Comparison of ENCODE assay signal across 8 cellular contexts in genomic region chr11:68838572-68838964, GRCh38. TPM values are rescaled to one million over a fixed set of nuclear protein-coding genes. Genes with fewer than 3 reads are reported as not detected.
DNase-seq lines count a peak whose midpoint lies in the region; ATAC-seq and TF ChIP-seq lines count a peak whose summit lies in the region.

No MANE protein-coding gene starts in this region.

- TF ChIP-seq CTCF in SK-N-SH (IDR thresholded peaks at IDR 0.05) (no peak), dorsolateral prefrontal cortex (IDR thresholded peaks at IDR 0.05 in 54 of 56, conservative IDR thresholded peaks at IDR 0.05 in 2 of 56; ENCODE audit: low read depth in 1 of 56, partially characterized antibody in 56 of 56) (no peak), neural progenitor cell (IDR thresholded peaks at IDR 0.05) (no peak)

- H3K4me3 ChIP-seq in SK-N-SH (ENCODE audit: low read depth in 2 of 2, low read length in 1 of 2) (peak overlapping the region; percentile 81 to 82), dorsolateral prefrontal cortex (peak overlapping the region in 58 of 59 donors; percentile 20 to 77 (median 67)), neural progenitor cell (peak overlapping the region; percentile 39)

- CTCF ChIA-PET in SK-N-SH (lab: Yijun Ruan, JAX): interaction anchor here (1.7 kb wide), 1 partner anchor 11 kb away, joined by 5 read pairs; no protein-coding TSS in a partner anchor

- H3K36me3 Mint-ChIP-seq in neural progenitor cell: no peaks in the 10 kb centered on the region

- ATAC-seq in HG03139 (IDR thresholded peaks at IDR 0.05; ENCODE audit: unreplicated experiment) (no peak), HG03039 (IDR thresholded peaks at IDR 0.05; ENCODE audit: unreplicated experiment) (no peak)

- peak overlapping the region; percentile 91 for H2AFZ ChIP-seq in SK-N-SH (ENCODE audit: low read depth)
- H2AFZ ChIP-seq in neural progenitor cell (replicated peaks): no peak overlapping the region

- H4K20me1 ChIP-seq in SK-N-SH (ENCODE audit: insufficient read depth) (peaks cover 16% of the 10 kb centered on the region), neural progenitor cell (ENCODE audit: low read depth) (peaks cover 43% of the 10 kb centered on the region)

- H3K27ac ChIP-seq in SK-N-SH (ENCODE audit: low read depth in 2 of 2, low read length in 1 of 2) (peak overlapping the region; percentile 98), dorsolateral prefrontal cortex (peak overlapping the region in 58 of 59 donors; percentile 2 to 95 (median 86)), neural progenitor cell (no peak overlapping the region)

- no peak overlapping the region for H3K27ac Mint-ChIP-seq in neural progenitor cell

- H3K27me3 Mint-ChIP-seq in neural progenitor cell (ENCODE audit: insufficient read depth, low read depth): peaks cover 37% of the 10 kb centered on the region

- TF ChIP-seq EP300 in SK-N-SH (IDR thresholded peaks at IDR 0.05; ENCODE audit: borderline replicate concordance in 1 of 2, low read depth in 1 of 2, low read length in 1 of 2): no peak

- POLR2A ChIA-PET in SK-N-SH (lab: Yijun Ruan, JAX): no interaction called here

- H3K27me3 ChIP-seq in SK-N-SH (ENCODE audit: insufficient read depth) (no peaks in the 10 kb centered on the region), dorsolateral prefrontal cortex (peaks cover 0 to 33% (median 12%) of the 10 kb centered on the region in 45 donors), neural progenitor cell (peaks cover 90% of the 10 kb centered on the region)

- 39% methylated on average over 8 of the region's 8 CpGs for WGBS in SK-N-SH (ENCODE audit: low lambda C conversion rate)

- H3K9me3 ChIP-seq in SK-N-SH: no peaks in the 10 kb centered on the region
- no peaks in the 10 kb centered on the region for H3K9me3 ChIP-seq in neural progenitor cell (ENCODE audit: low read depth)

- intact Hi-C loops in dorsolateral prefrontal cortex (cut with DNase I): no loop called here

- H3K79me2 ChIP-seq in SK-N-SH (ENCODE audit: insufficient read depth): peaks cover 69% of the 10 kb centered on the region
- H3K79me2 ChIP-seq in neural progenitor cell (ENCODE audit: low read depth): no peaks in the 10 kb centered on the region

- no peak for TF ChIP-seq RAD21 in SK-N-SH (IDR thresholded peaks at IDR 0.05; ENCODE audit: low read length)

- H3K36me3 ChIP-seq in SK-N-SH (replicated peaks in 1 of 2; ENCODE audit: control insufficient read depth in 1 of 2, insufficient read depth in 2 of 2, low read length in 1 of 2) (peaks cover 0 to 12% of the 10 kb centered on the region in 2 experiments), neural progenitor cell (no peaks in the 10 kb centered on the region)

- peaks cover 21 to 23% of the 10 kb centered on the region in 2 experiments for H3K4me1 ChIP-seq in SK-N-SH (ENCODE audit: control insufficient read depth in 1 of 2, insufficient read depth in 2 of 2, low read depth in 1 of 2, low read length in 1 of 2)
- peaks cover 10% of the 10 kb centered on the region for H3K4me1 ChIP-seq in neural progenitor cell

- no peaks in the 10 kb centered on the region for H3K9me3 Mint-ChIP-seq in neural progenitor cell

- H3K4me2 ChIP-seq in SK-N-SH: peak overlapping the region; percentile 87
- H3K4me2 ChIP-seq in neural progenitor cell: peak overlapping the region; percentile 76

- peak; percentile 37 for DNase-seq in EH (ENCODE audit: low read depth)
- DNase-seq in SK-N-SH: no peak
- no peak for DNase-seq in dorsolateral prefrontal cortex
- no peak for DNase-seq in neural progenitor cell (ENCODE audit: low spot score)
- DNase-seq in NCI-H2171 treated with DMSO at 0.1 percent for 48 hours (lab: John Stamatoyannopoulos, UW): no peak
- DNase-seq in NCI-H2081 (lab: John Stamatoyannopoulos, UW): no peak

- H3K9ac ChIP-seq in SK-N-SH (peak overlapping the region; percentile 91), neural progenitor cell (no peak overlapping the region)

- H3F3A ChIP-seq in SK-N-SH (replicated peaks; ENCODE audit: insufficient read depth) (peaks cover 29% of the 10 kb centered on the region), neural progenitor cell (ENCODE audit: low read depth) (peaks cover 25% of the 10 kb centered on the region)

- H3K9me2 ChIP-seq in SK-N-SH: no peaks in the 10 kb centered on the region

- H3K4me1 Mint-ChIP-seq in neural progenitor cell: peaks cover 32% of the 10 kb centered on the region

- peak overlapping the region; percentile 79 for H3K4me3 Mint-ChIP-seq in neural progenitor cell

TF ChIP-seq in SK-N-SH, 30 proteins besides CTCF, POLR2A, EP300 and RAD21:
- TF ChIP-seq POLR2AphosphoS5 (IDR thresholded peaks at IDR 0.05; ENCODE audit: low read depth, low read length): no peak
- TF ChIP-seq MEF2A (IDR thresholded peaks at IDR 0.05; ENCODE audit: borderline replicate concordance, low read depth): no peak
- no peak for TF ChIP-seq RXRA (IDR thresholded peaks at IDR 0.05; ENCODE audit: borderline replicate concordance, low read depth)
- no peak for TF ChIP-seq TAF1 (IDR thresholded peaks at IDR 0.05; ENCODE audit: borderline replicate concordance, low read depth, low read length)
- TF ChIP-seq REST (IDR thresholded peaks at IDR 0.05; ENCODE audit: low read depth, low read length): no peak
- TF ChIP-seq JUND (IDR thresholded peaks at IDR 0.05): no peak
- TF ChIP-seq FOSL2 (IDR thresholded peaks at IDR 0.05; ENCODE audit: borderline replicate concordance, low read depth): no peak
- TF ChIP-seq TEAD4 (IDR thresholded peaks at IDR 0.05; ENCODE audit: borderline replicate concordance, insufficient read depth): no peak
- no peak for TF ChIP-seq NFIC (IDR thresholded peaks at IDR 0.05; ENCODE audit: borderline replicate concordance)
- TF ChIP-seq CHD2 (IDR thresholded peaks at IDR 0.05; ENCODE audit: low read length, partially characterized antibody): no peak
- TF ChIP-seq FOXM1 (IDR thresholded peaks at IDR 0.05; ENCODE audit: low read depth): no peak
- TF ChIP-seq IRF3 (IDR thresholded peaks at IDR 0.05; ENCODE audit: low read depth, low read length): no peak
- TF ChIP-seq USF2 (IDR thresholded peaks at IDR 0.05; ENCODE audit: borderline replicate concordance, low read depth, low read length): no peak
- no peak for TF ChIP-seq TCF12 (IDR thresholded peaks at IDR 0.05)
- no peak for TF ChIP-seq NRF1 (IDR thresholded peaks at IDR 0.05; ENCODE audit: low read depth, low read length)
- TF ChIP-seq ELF1 (IDR thresholded peaks at IDR 0.05): no peak
- TF ChIP-seq SIN3A (IDR thresholded peaks at IDR 0.05; ENCODE audit: borderline replicate concordance, low read depth, low read length): no peak

RNA-seq across cellular contexts. Expression of gene CPT1A, which starts 3.1 kb away (rescaled TPM):
- polyA plus RNA-seq in SK-N-SH (2012; rRNA removed): 22.5 and 31.2 TPM in 2 replicates
- 20.9 and 27.0 TPM in 2 replicates for polyA plus RNA-seq in SK-N-SH (2012; cell fraction: cytosol; rRNA removed)
- 42.4 and 46.7 TPM in 2 replicates for polyA plus RNA-seq in SK-N-SH (2012; cell fraction: nucleus; rRNA removed)
- total RNA-seq in dorsolateral prefrontal cortex (10 to 100 TPM; 18.2 to 83.8 (median 32.6) TPM), neural progenitor cell (ENCODE audit: low replicate concordance) (0.64 and 0.90 TPM in 2 replicates)

Comparison
In these comparisons a context has a peak if more than half of its experiments do, and no peak if none do; other contexts are left out.
1. RNA of gene CPT1A, which starts 3.1 kb away (total RNA-seq): 18.2 to 83.8 TPM in dorsolateral prefrontal cortex; 0.64 to 0.90 TPM in neural progenitor cell; every median in the first group is over 10 times any median in the second.
2. Peak in every context shown above with its lines, with median percentiles within 50 percentile points of each other: H3K4me3 ChIP-seq.